Comparison of ENCODE assay signal across 16 cellular contexts in genomic region chr20:17660667-17661066, GRCh38. TPM values are rescaled to one million over a fixed set of nuclear protein-coding genes. Genes with fewer than 3 reads are reported as not detected.
DNase-seq lines count a peak whose midpoint lies in the region; ATAC-seq and TF ChIP-seq lines count a peak whose summit lies in the region.
"Had no signal": no experiment of that assay in that cellular context is flagged by ENCODE, and none has a peak within 500 bp of the region (broad histone marks: within the 10 kb centered on the region; RNA-seq: fewer than 3 reads in every experiment).

No MANE protein-coding gene starts in this region.

- peaks cover 44% of the 10 kb centered on the region for H3K36me3 Mint-ChIP-seq in activated T-helper 1 cell treated with anti-CD3 and anti-CD28 coated beads, Interleukin-12 subunit alpha, Interleukin-12 subunit beta, Interleukin-2, Interleukin-4 antibody, amounts not matched to agents 30 ng/mL and 10 ng/mL and 1 ng/mL, durations not matched to agents 14 hours and 24 hours and 36 hours (ENCODE audit: low read depth)

- no peak overlapping the region for H3K4me3 Mint-ChIP-seq in activated T-helper 1 cell treated with anti-CD3 and anti-CD28 coated beads, Interleukin-12 subunit alpha, Interleukin-12 subunit beta, Interleukin-2, Interleukin-4 antibody, amounts not matched to agents 30 ng/mL and 10 ng/mL and 1 ng/mL, durations not matched to agents 14 hours and 24 hours and 36 hours
- H3K4me3 Mint-ChIP-seq: activated naive CD4-positive, alpha-beta T cell treated with anti-CD3 and anti-CD28 coated beads, Interleukin-2, amount 10 ng/mL, durations not matched to agents 7 days and 5 days; CD8-positive, alpha-beta T cell; stimulated activated memory B cell treated with anti-CD40 and anti-IgM and Interleukin-4, amounts not matched to agents 10 μg/mL and 1 μg/mL and 100 μg/mL, for 72 hours had no signal

- intact Hi-C loops in activated T-helper 1 cell treated with anti-CD3 and anti-CD28 coated beads, Interleukin-12 subunit alpha, Interleukin-12 subunit beta, Interleukin-2, Interleukin-4 antibody, amounts not matched to agents 30 ng/mL and 10 ng/mL and 1 ng/mL, durations not matched to agents 14 hours and 24 hours and 36 hours (cut with micrococcal nuclease), result loop anchor here (5.0 kb wide), 2 partner anchors 123 to 237 kb away; no protein-coding TSS in a partner anchor
- intact Hi-C loops in spleen (cut with DNase I; ENCODE audit: low total_unique reads), result no loop called here

- H4K20me1 ChIP-seq in hepatocyte (ENCODE audit: insufficient read depth, poor library complexity, severe bottlenecking), result peaks cover 96% of the 10 kb centered on the region

- in situ Hi-C loops in GM13977 (cut with MboI; ENCODE audit: low pct_unique_long_range_greater_than_20kb, low sequenced_read_pairs, unreplicated experiment), result no loop called here

- H3K9me3 Mint-ChIP-seq in activated T-helper 1 cell treated with anti-CD3 and anti-CD28 coated beads, Interleukin-12 subunit alpha, Interleukin-12 subunit beta, Interleukin-2, Interleukin-4 antibody, amounts not matched to agents 30 ng/mL and 10 ng/mL and 1 ng/mL, durations not matched to agents 14 hours and 24 hours and 36 hours, result no peaks in the 10 kb centered on the region
- H3K9me3 Mint-ChIP-seq: CD8-positive, alpha-beta T cell had no signal

- TF ChIP-seq POLR2A in spleen (IDR thresholded peaks at IDR 0.05), result no peak

- H3K27ac ChIP-seq in hepatocyte (peak overlapping the region; percentile 52), spleen (no peak overlapping the region)

- 91% methylated on average over 6 of the region's 6 CpGs for WGBS in hepatocyte (ENCODE audit: low lambda C conversion rate, missing lambda C conversion rate)
- WGBS in spleen, 5 donors, result 81 to 94% (median 87%) methylated on average over 6 of the region's 6 CpGs

- H2AFZ ChIP-seq in hepatocyte, result no peak overlapping the region

- peak overlapping the region; percentile 4 for H3K27ac Mint-ChIP-seq in activated T-helper 1 cell treated with anti-CD3 and anti-CD28 coated beads, Interleukin-12 subunit alpha, Interleukin-12 subunit beta, Interleukin-2, Interleukin-4 antibody, amounts not matched to agents 30 ng/mL and 10 ng/mL and 1 ng/mL, durations not matched to agents 14 hours and 24 hours and 36 hours
- H3K27ac Mint-ChIP-seq: activated naive CD4-positive, alpha-beta T cell treated with anti-CD3 and anti-CD28 coated beads, Interleukin-2, amount 10 ng/mL, durations not matched to agents 7 days and 5 days; CD8-positive, alpha-beta T cell had no signal

- no peaks in the 10 kb centered on the region for H3K27me3 Mint-ChIP-seq in activated T-helper 1 cell treated with anti-CD3 and anti-CD28 coated beads, Interleukin-12 subunit alpha, Interleukin-12 subunit beta, Interleukin-2, Interleukin-4 antibody, amounts not matched to agents 30 ng/mL and 10 ng/mL and 1 ng/mL, durations not matched to agents 14 hours and 24 hours and 36 hours (ENCODE audit: insufficient read depth)
- H3K27me3 Mint-ChIP-seq: activated naive CD4-positive, alpha-beta T cell treated with anti-CD3 and anti-CD28 coated beads, Interleukin-2, amount 10 ng/mL, durations not matched to agents 7 days and 5 days; stimulated activated memory B cell treated with anti-CD40 and anti-IgM and Interleukin-4, amounts not matched to agents 10 μg/mL and 1 μg/mL and 100 μg/mL, for 72 hours had no signal

- H3K4me3 ChIP-seq in hepatocyte, result no peak overlapping the region
- no peak overlapping the region for H3K4me3 ChIP-seq in spleen
- no peak overlapping the region for H3K4me3 ChIP-seq in BE2C (ENCODE audit: low read depth, low read length)
- H3K4me3 ChIP-seq: prostate gland had no signal

- no peaks in the 10 kb centered on the region for H3K9me2 ChIP-seq in hepatocyte (replicated peaks; ENCODE audit: insufficient read depth)

- TF ChIP-seq CTCF in GM13977 (IDR thresholded peaks at IDR 0.05; ENCODE audit: extremely low read depth, insufficient read depth, missing control alignments) (no peak), hepatocyte (IDR thresholded peaks at IDR 0.05; ENCODE audit: poor library complexity) (no peak), spleen (IDR thresholded peaks at IDR 0.05 in 8 of 11, conservative IDR thresholded peaks at IDR 0.05 in 3 of 11) (no peak), BE2C (IDR thresholded peaks at IDR 0.05; ENCODE audit: low read depth, low read length) (no peak)

- peak overlapping the region; percentile 18 for H3K4me2 ChIP-seq in hepatocyte

- no peaks in the 10 kb centered on the region for H3K36me3 ChIP-seq in hepatocyte (replicated peaks; ENCODE audit: insufficient read depth, low read depth)
- H3K36me3 ChIP-seq in spleen, result peaks cover 3 to 47% (median 26%) of the 10 kb centered on the region in 6 donors
- H3K36me3 ChIP-seq in BE2C, result no peaks in the 10 kb centered on the region
- H3K36me3 ChIP-seq: prostate gland had no signal

- peaks cover 100% of the 10 kb centered on the region for H3K79me2 ChIP-seq in hepatocyte

- no peaks in the 10 kb centered on the region for H3K9me3 ChIP-seq in hepatocyte (ENCODE audit: low read depth)
- peaks cover 0 to 8% (median 7%) of the 10 kb centered on the region in 8 donors for H3K9me3 ChIP-seq in spleen
- no peaks in the 10 kb centered on the region for H3K9me3 ChIP-seq in BE2C
- H3K9me3 ChIP-seq: prostate gland had no signal

- H3K4me1 ChIP-seq in hepatocyte (ENCODE audit: insufficient read depth), result peaks cover 20% of the 10 kb centered on the region
- H3K4me1 ChIP-seq in spleen, result peaks cover 0 to 59% (median 31%) of the 10 kb centered on the region in 6 donors
- no peaks in the 10 kb centered on the region for H3K4me1 ChIP-seq in BE2C
- H3K4me1 ChIP-seq: prostate gland had no signal

- DNase-seq in GM13977 (ENCODE audit: low spot score) (peak; percentile 11), hepatocyte (ENCODE audit: low spot score) (no peak), spleen (peak; percentile 33), COR-L47 (lab: John Stamatoyannopoulos, UW) (no peak), BE2C (no peak)
- no peak for DNase-seq in activated T-helper 1 cell treated with anti-CD3 and anti-CD28 coated beads, Interleukin-12 subunit alpha, Interleukin-12 subunit beta, Interleukin-2, Interleukin-4 antibody, amounts not matched to agents 30 ng/mL and 10 ng/mL and 1 ng/mL, durations not matched to agents 14 hours and 24 hours and 36 hours (ENCODE audit: low spot score)
- DNase-seq: activated naive CD4-positive, alpha-beta T cell treated with anti-CD3 and anti-CD28 coated beads, Interleukin-2, amount 10 ng/mL, durations not matched to agents 7 days and 5 days; CD8-positive, alpha-beta T cell; mesendoderm; NCI-H1930; NCI-H526 treated with DMSO at 0.1 percent for 48 hours; stimulated activated CD4-positive, alpha-beta T cell treated with anti-CD3 and anti-CD28 coated beads, Interleukin-4, amount 100 ng/mL, for 1 hour had no signal

- ATAC-seq in GM21619 (IDR thresholded peaks at IDR 0.05; ENCODE audit: unreplicated experiment) (no peak), HG03139 (IDR thresholded peaks at IDR 0.05; ENCODE audit: unreplicated experiment) (no peak)
- ATAC-seq: CD8-positive, alpha-beta T cell; stimulated activated memory B cell treated with anti-CD40 and anti-IgM and Interleukin-4, amounts not matched to agents 10 μg/mL and 1 μg/mL and 100 μg/mL, for 72 hours had no signal

- H3K27me3 ChIP-seq in hepatocyte, result no peaks in the 10 kb centered on the region
- no peaks in the 10 kb centered on the region for H3K27me3 ChIP-seq in spleen (replicated peaks in 1 of 7)
- no peaks in the 10 kb centered on the region for H3K27me3 ChIP-seq in BE2C

- H3K4me1 Mint-ChIP-seq in activated T-helper 1 cell treated with anti-CD3 and anti-CD28 coated beads, Interleukin-12 subunit alpha, Interleukin-12 subunit beta, Interleukin-2, Interleukin-4 antibody, amounts not matched to agents 30 ng/mL and 10 ng/mL and 1 ng/mL, durations not matched to agents 14 hours and 24 hours and 36 hours (ENCODE audit: low read depth), result peaks cover 66% of the 10 kb centered on the region

RNA-seq across cellular contexts. Expression of gene RRBP1, which starts 21.4 kb away (rescaled TPM):
- total RNA-seq in activated T-helper 1 cell treated with anti-CD3 and anti-CD28 coated beads, Interleukin-12 subunit alpha, Interleukin-12 subunit beta, Interleukin-2, Interleukin-4 antibody, amounts not matched to agents 30 ng/mL and 10 ng/mL and 1 ng/mL, durations not matched to agents 14 hours and 24 hours and 36 hours, result 54.8 and 56.0 TPM in 2 replicates
- total RNA-seq in hepatocyte (182 and 193 TPM in 2 replicates), spleen (100 to 1,000 TPM in 6 of 7 donors, 10 to 100 TPM in 1; 78.8 to 164 (median 122) TPM)
- polyA plus RNA-seq in hepatocyte (242 and 274 TPM in 2 replicates), spleen (10 to 100 TPM; 17.0 to 27.3 (median 21.7) TPM)
- polyA plus RNA-seq in BE2C (2012; ENCODE audit: insufficient read depth, insufficient read length, low read depth), result 18.2 TPM

RNA-seq across cellular contexts. Expression of gene BANF2, which starts 39.1 kb away (rescaled TPM):
- not detected in 2 replicates for total RNA-seq in activated T-helper 1 cell treated with anti-CD3 and anti-CD28 coated beads, Interleukin-12 subunit alpha, Interleukin-12 subunit beta, Interleukin-2, Interleukin-4 antibody, amounts not matched to agents 30 ng/mL and 10 ng/mL and 1 ng/mL, durations not matched to agents 14 hours and 24 hours and 36 hours
- total RNA-seq in hepatocyte (not detected in 2 replicates), spleen (not detected)
- polyA plus RNA-seq in hepatocyte (not detected in 2 replicates), spleen (not detected)
- not detected for polyA plus RNA-seq in BE2C (2012; ENCODE audit: insufficient read depth, insufficient read length, low read depth)
- total RNA-seq: CD8-positive, alpha-beta T cell had no signal

Comparison
In these comparisons a context has a peak if more than half of its experiments do, and no peak if none do; other contexts are left out.
1. DNase-seq: peak in GM13977 (single experiment) and spleen (single experiment); none in activated T-helper 1 cell treated with anti-CD3 and anti-CD28 coated beads, Interleukin-12 subunit alpha, Interleukin-12 subunit beta, Interleukin-2, Interleukin-4 antibody, amounts not matched to agents 30 ng/mL and 10 ng/mL and 1 ng/mL, durations not matched to agents 14 hours and 24 hours and 36 hours (single experiment), hepatocyte (single experiment), COR-L47 (single experiment) and BE2C (single experiment).